ENCODE assay signal across 12 cellular contexts in genomic region chr10:133306941-133307379, GRCh38. TPM values are rescaled to one million over a fixed set of nuclear protein-coding genes. Genes with fewer than 3 reads are reported as not detected.
DNase-seq lines count a peak whose midpoint lies in the region; ATAC-seq and TF ChIP-seq lines count a peak whose summit lies in the region.
"Had no signal": no experiment of that assay in that cellular context is flagged by ENCODE, and none has a peak within 500 bp of the region (broad histone marks: within the 10 kb centered on the region; RNA-seq: fewer than 3 reads in every experiment).

No MANE protein-coding gene starts in this region.

- H3K4me1 ChIP-seq in lower lobe of right lung = peaks cover 28% of the 10 kb centered on the region
- peaks cover 5 to 35% (median 27%) of the 10 kb centered on the region in 5 donors for H3K4me1 ChIP-seq in subcutaneous abdominal adipose tissue (ENCODE audit: control insufficient read depth in 5 of 5, insufficient read depth in 5 of 5, low read length in 5 of 5)
- H3K4me1 ChIP-seq: HAP-1 had no signal

- no peak for TF ChIP-seq CTCF in lower lobe of right lung (IDR thresholded peaks at IDR 0.05)

- H3K9ac ChIP-seq in subcutaneous abdominal adipose tissue (ENCODE audit: low read length in 5 of 5) = peak overlapping the region in 1 of 5 donors; percentile 48

- intact Hi-C loops in lower lobe of right lung (cut with DNase I) = no loop called here

- peak overlapping the region; percentile 41 for H3K4me3 Mint-ChIP-seq in activated naive CD4-positive, alpha-beta T cell treated with anti-CD3 and anti-CD28 coated beads, Interleukin-2, amount 10 ng/mL, durations not matched to agents 7 days and 5 days
- peak overlapping the region; percentile 94 for H3K4me3 Mint-ChIP-seq in activated T-helper 17 cell treated with anti-CD3 and anti-CD28 coated beads, Interleukin-2, amount 50 U/mL, for 72 hours

- ATAC-seq in activated T-helper 17 cell treated with anti-CD3 and anti-CD28 coated beads, Interleukin-2, amount 50 U/mL, for 72 hours (replicated peaks) = no peak
- ATAC-seq in lower lobe of right lung (no peak), HG02798 (IDR thresholded peaks at IDR 0.05; ENCODE audit: poor library complexity, unreplicated experiment) (no peak)

- peak overlapping the region; percentile 99 for H3K27ac ChIP-seq in lower lobe of right lung
- no peak overlapping the region for H3K27ac ChIP-seq in subcutaneous abdominal adipose tissue (ENCODE audit: low read depth, low read length)

- H3K27me3 ChIP-seq in lower lobe of right lung (ENCODE audit: low read depth) (no peaks in the 10 kb centered on the region), subcutaneous abdominal adipose tissue (ENCODE audit: control insufficient read depth in 5 of 5, insufficient read depth in 4 of 5, low read length in 5 of 5) (no peaks in the 10 kb centered on the region)
- H3K27me3 ChIP-seq: heart left ventricle had no signal

- H3K4me1 Mint-ChIP-seq in activated naive CD4-positive, alpha-beta T cell treated with anti-CD3 and anti-CD28 coated beads, Interleukin-2, amount 10 ng/mL, durations not matched to agents 7 days and 5 days = peaks cover 31% of the 10 kb centered on the region
- peaks cover 24% of the 10 kb centered on the region for H3K4me1 Mint-ChIP-seq in activated T-helper 17 cell treated with anti-CD3 and anti-CD28 coated beads, Interleukin-2, amount 50 U/mL, for 72 hours

- no peaks in the 10 kb centered on the region for H3K27me3 Mint-ChIP-seq in activated naive CD4-positive, alpha-beta T cell treated with anti-CD3 and anti-CD28 coated beads, Interleukin-2, amount 10 ng/mL, durations not matched to agents 7 days and 5 days
- no peaks in the 10 kb centered on the region for H3K27me3 Mint-ChIP-seq in activated T-helper 17 cell treated with anti-CD3 and anti-CD28 coated beads, Interleukin-2, amount 50 U/mL, for 72 hours

- H3K27ac Mint-ChIP-seq in activated naive CD4-positive, alpha-beta T cell treated with anti-CD3 and anti-CD28 coated beads, Interleukin-2, amount 10 ng/mL, durations not matched to agents 7 days and 5 days = peak overlapping the region; percentile 80
- H3K27ac Mint-ChIP-seq in activated T-helper 17 cell treated with anti-CD3 and anti-CD28 coated beads, Interleukin-2, amount 50 U/mL, for 72 hours = peak overlapping the region; percentile 99

- peaks cover 15% of the 10 kb centered on the region for H3K36me3 Mint-ChIP-seq in activated naive CD4-positive, alpha-beta T cell treated with anti-CD3 and anti-CD28 coated beads, Interleukin-2, amount 10 ng/mL, durations not matched to agents 7 days and 5 days
- peaks cover 49% of the 10 kb centered on the region for H3K36me3 Mint-ChIP-seq in activated T-helper 17 cell treated with anti-CD3 and anti-CD28 coated beads, Interleukin-2, amount 50 U/mL, for 72 hours (ENCODE audit: low read depth)

- no peak for DNase-seq in activated naive CD4-positive, alpha-beta T cell treated with anti-CD3 and anti-CD28 coated beads, Interleukin-2, amount 10 ng/mL, durations not matched to agents 7 days and 5 days
- DNase-seq in activated naive CD4-positive, alpha-beta T cell treated with Interleukin-2 at 50 U/mL for 16 hours = no peak
- no peak for DNase-seq in lower lobe of right lung
- no peak for DNase-seq in NCI-H2171 (lab: John Stamatoyannopoulos, UW)
- DNase-seq in NCI-H128 (lab: John Stamatoyannopoulos, UW; ENCODE audit: unreplicated experiment) = no peak

- H3K36me3 ChIP-seq in lower lobe of right lung (peaks cover 33% of the 10 kb centered on the region), subcutaneous abdominal adipose tissue (ENCODE audit: control insufficient read depth in 5 of 5, insufficient read depth in 5 of 5, low read length in 5 of 5) (peaks cover 0 to 34% (median 27%) of the 10 kb centered on the region in 5 donors)

- H3K9me3 ChIP-seq in lower lobe of right lung (no peaks in the 10 kb centered on the region), subcutaneous abdominal adipose tissue (ENCODE audit: control insufficient read depth in 5 of 5, low read length in 5 of 5) (no peaks in the 10 kb centered on the region)
- H3K9me3 ChIP-seq: HAP-1, heart left ventricle had no signal

- no peak overlapping the region for H3K4me3 ChIP-seq in lower lobe of right lung
- peak overlapping the region in 3 of 5 donors; percentile 1 to 86 (median 22) for H3K4me3 ChIP-seq in subcutaneous abdominal adipose tissue (ENCODE audit: low read depth in 1 of 5, low read length in 5 of 5)

- CTCF ChIA-PET in activated naive CD4-positive, alpha-beta T cell treated with anti-CD3 and anti-CD28 coated beads, Interleukin-2, amount 10 ng/mL, durations not matched to agents 7 days and 5 days (lab: Charles Lee) = interaction anchor here (1.5 to 2.0 kb wide), 7 partner anchors 12 to 32 kb away, joined by 5 to 11 read pairs (median 7); partner anchors contain the start of gene ADAM8

- H3K9me3 Mint-ChIP-seq in activated naive CD4-positive, alpha-beta T cell treated with anti-CD3 and anti-CD28 coated beads, Interleukin-2, amount 10 ng/mL, durations not matched to agents 7 days and 5 days = no peaks in the 10 kb centered on the region
- H3K9me3 Mint-ChIP-seq in activated T-helper 17 cell treated with anti-CD3 and anti-CD28 coated beads, Interleukin-2, amount 50 U/mL, for 72 hours = no peaks in the 10 kb centered on the region

RNA-seq across cellular contexts. Expression of gene TUBGCP2, which starts 1.7 kb away (rescaled TPM):
- 10 to 100 TPM; 47.8 to 55.8 TPM for total RNA-seq in activated T-helper 17 cell treated with anti-CD3 and anti-CD28 coated beads, Interleukin-2, amount 50 U/mL, for 72 hours
- total RNA-seq in lower lobe of right lung = 54.5 TPM

RNA-seq across cellular contexts. Expression of gene ZNF511, which starts 1.8 kb away (rescaled TPM):
- 10 to 100 TPM; 52.8 to 74.2 TPM for total RNA-seq in activated T-helper 17 cell treated with anti-CD3 and anti-CD28 coated beads, Interleukin-2, amount 50 U/mL, for 72 hours
- total RNA-seq in lower lobe of right lung = 44.8 TPM

RNA-seq across cellular contexts. Expression of gene CALY, which starts 29.7 kb away (rescaled TPM):
- total RNA-seq in activated T-helper 17 cell treated with anti-CD3 and anti-CD28 coated beads, Interleukin-2, amount 50 U/mL, for 72 hours = not detected
- not detected for total RNA-seq in lower lobe of right lung
- total RNA-seq: bronchial epithelial cell, myocyte had no signal

RNA-seq across cellular contexts. Expression of gene ADAM8, which starts 30.3 kb away (rescaled TPM):
- total RNA-seq in activated T-helper 17 cell treated with anti-CD3 and anti-CD28 coated beads, Interleukin-2, amount 50 U/mL, for 72 hours = 100 to 1,000 TPM in 1 of 2 donors, 10 to 100 TPM in 1; 83.7 to 336 TPM
- total RNA-seq in lower lobe of right lung = 18.7 TPM

RNA-seq across cellular contexts. Expression of gene PRAP1, which starts 40.2 kb away (rescaled TPM):
- total RNA-seq in activated T-helper 17 cell treated with anti-CD3 and anti-CD28 coated beads, Interleukin-2, amount 50 U/mL, for 72 hours = not detected
- total RNA-seq in lower lobe of right lung = not detected
- total RNA-seq: bronchial epithelial cell, heart left ventricle, myocyte had no signal
